13 cellular contexts compared by ENCODE assay signal in genomic region chr6:42300701-42301100, GRCh38.
"Had no signal": no experiment of that assay in that cellular context is flagged by ENCODE, and none has a peak within 500 bp of the region (broad histone marks: within the 10 kb centered on the region; RNA-seq: fewer than 3 reads in every experiment).

No MANE protein-coding gene starts in this region.

- H3K4me3 Mint-ChIP-seq: activated CD4-positive, alpha-beta memory T cell treated with anti-CD3 and anti-CD28 coated beads, Interleukin-2, amount 10 ng/mL, durations not matched to agents 7 days and 5 days; neural progenitor cell had no signal

- ATAC-seq: body of pancreas, heart right ventricle had no signal

- H3K27me3 Mint-ChIP-seq: activated CD4-positive, alpha-beta memory T cell treated with anti-CD3 and anti-CD28 coated beads, Interleukin-2, amount 10 ng/mL, durations not matched to agents 7 days and 5 days had no signal

- H3K4me3 ChIP-seq: body of pancreas, heart right ventricle, neural progenitor cell, pancreas had no signal

- H2AFZ ChIP-seq: neural progenitor cell had no signal

- DNase-seq: activated CD4-positive, alpha-beta memory T cell treated with anti-CD3 and anti-CD28 coated beads, Interleukin-2, amount 10 ng/mL, durations not matched to agents 7 days and 5 days; activated CD8-positive, alpha-beta memory T cell treated with anti-CD3 and anti-CD28 coated beads, Interleukin-2, amount 50 U/mL, for 48 hours; activated naive CD4-positive, alpha-beta T cell treated with anti-CD3 and anti-CD28 coated beads, Interleukin-2, amount 50 U/mL, for 16 hours; amniotic stem cell; body of pancreas; dermis blood vessel endothelial cell; heart right ventricle; islet precursor cell; pancreas; stimulated activated CD4-positive, alpha-beta T cell treated with anti-CD3 and anti-CD28 coated beads, Interleukin-15, amount 100 ng/mL, for 24 hours; T1000 had no signal

- H3K4me2 ChIP-seq: neural progenitor cell had no signal

- H3K27me3 ChIP-seq: body of pancreas, heart right ventricle, neural progenitor cell, pancreas had no signal

- H3K27ac Mint-ChIP-seq: activated CD4-positive, alpha-beta memory T cell treated with anti-CD3 and anti-CD28 coated beads, Interleukin-2, amount 10 ng/mL, durations not matched to agents 7 days and 5 days; activated T-helper 2 cell treated with anti-CD3 and anti-CD28 coated beads, Interferon-gamma antibody, Interleukin-2, Interleukin-4, amounts not matched to agents 10 μg/mL and 5 μg/mL and 100 μg/mL, durations not matched to agents 14 hours and 24 hours and 36 hours; neural progenitor cell had no signal

- H3K9me3 Mint-ChIP-seq: activated CD4-positive, alpha-beta memory T cell treated with anti-CD3 and anti-CD28 coated beads, Interleukin-2, amount 10 ng/mL, durations not matched to agents 7 days and 5 days; activated T-helper 2 cell treated with anti-CD3 and anti-CD28 coated beads, Interferon-gamma antibody, Interleukin-2, Interleukin-4, amounts not matched to agents 10 μg/mL and 5 μg/mL and 100 μg/mL, durations not matched to agents 14 hours and 24 hours and 36 hours; neural progenitor cell had no signal

- H3K36me3 ChIP-seq: neural progenitor cell, pancreas had no signal

- H3K27ac ChIP-seq: body of pancreas, heart right ventricle, neural progenitor cell, pancreas had no signal

- H3K9me3 ChIP-seq: body of pancreas, heart right ventricle, pancreas had no signal

- H3K4me1 ChIP-seq: body of pancreas, neural progenitor cell, pancreas had no signal
